Comparison of ENCODE assay signal across 1 cellular context in the genomic region with DNA sequence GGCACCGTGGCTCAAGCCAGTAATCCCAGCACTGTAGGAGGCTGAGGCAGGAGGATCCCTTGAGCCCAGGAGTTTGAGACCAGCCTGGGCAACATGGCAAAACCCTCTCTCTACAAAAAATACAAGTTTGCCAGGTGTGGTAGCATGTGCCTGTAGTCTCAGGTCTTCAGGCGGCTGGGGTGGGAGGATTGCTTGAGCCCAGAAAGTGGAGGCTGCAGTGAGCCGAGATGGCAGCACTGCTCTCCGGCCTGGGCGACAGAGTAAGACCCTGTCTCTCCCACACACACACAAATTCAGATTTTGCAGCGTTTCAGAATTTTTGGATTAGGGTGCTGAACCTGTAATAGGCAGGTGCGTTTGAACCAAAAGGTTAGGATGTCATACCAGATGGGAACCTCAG.
TF ChIP-seq lines count a peak whose summit lies in the region.

No MANE protein-coding gene starts in this region.

TF ChIP-seq in A549, 52 proteins besides CTCF, POLR2A, EP300 and RAD21 (continued from another document):
- TF ChIP-seq, protein P1, sequence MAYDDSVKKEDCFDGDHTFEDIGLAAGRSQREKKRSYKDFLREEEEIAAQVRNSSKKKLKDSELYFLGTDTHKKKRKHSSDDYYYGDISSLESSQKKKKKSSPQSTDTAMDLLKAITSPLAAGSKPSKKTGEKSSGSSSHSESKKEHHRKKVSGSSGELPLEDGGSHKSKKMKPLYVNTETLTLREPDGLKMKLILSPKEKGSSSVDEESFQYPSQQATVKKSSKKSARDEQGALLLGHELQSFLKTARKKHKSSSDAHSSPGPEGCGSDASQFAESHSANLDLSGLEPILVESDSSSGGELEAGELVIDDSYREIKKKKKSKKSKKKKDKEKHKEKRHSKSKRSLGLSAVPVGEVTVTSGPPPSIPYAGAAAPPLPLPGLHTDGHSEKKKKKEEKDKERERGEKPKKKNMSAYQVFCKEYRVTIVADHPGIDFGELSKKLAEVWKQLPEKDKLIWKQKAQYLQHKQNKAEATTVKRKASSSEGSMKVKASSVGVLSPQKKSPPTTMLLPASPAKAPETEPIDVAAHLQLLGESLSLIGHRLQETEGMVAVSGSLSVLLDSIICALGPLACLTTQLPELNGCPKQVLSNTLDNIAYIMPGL (CRISPR knock-in tag; IDR thresholded peaks at IDR 0.05; ENCODE audit: borderline replicate concordance) = no peak
